Comparison of ENCODE assay signal across 21 cellular contexts in genomic region chr14:99554184-99554583, GRCh38. TPM values are rescaled to one million over a fixed set of nuclear protein-coding genes. Genes with fewer than 3 reads are reported as not detected.
DNase-seq lines count a peak whose midpoint lies in the region; ATAC-seq, FAIRE-seq and TF ChIP-seq lines count a peak whose summit lies in the region.
"Had no signal": no experiment of that assay in that cellular context is flagged by ENCODE, and none has a peak within 500 bp of the region (broad histone marks: within the 10 kb centered on the region; RNA-seq: fewer than 3 reads in every experiment).

No MANE protein-coding gene starts in this region.

- TF ChIP-seq RAD21 in A549 (conservative IDR thresholded peaks at IDR 0.05 in 1 of 2, IDR thresholded peaks at IDR 0.05 in 1 of 2), result no peak

- H3K36me3 ChIP-seq in Panc1 (ENCODE audit: control insufficient read depth, insufficient read depth, low read length) (no peaks in the 10 kb centered on the region), hepatocyte (replicated peaks; ENCODE audit: insufficient read depth, low read depth) (no peaks in the 10 kb centered on the region), neuronal stem cell (replicated peaks in 1 of 2; ENCODE audit: control insufficient read depth in 2 of 2, insufficient read depth in 2 of 2, low read length in 2 of 2) (peaks cover 0 to 2% of the 10 kb centered on the region in 2 donors)
- H3K36me3 ChIP-seq: vagina had no signal

- H3K9ac ChIP-seq in neuronal stem cell (ENCODE audit: low read depth, low read length, poor library complexity), result no peak overlapping the region

- H3K4me1 ChIP-seq in A549 (peaks cover 40% of the 10 kb centered on the region), Panc1 (ENCODE audit: control insufficient read depth, insufficient read depth, low read length) (peaks cover 53% of the 10 kb centered on the region), hepatocyte (ENCODE audit: insufficient read depth) (peaks cover 72% of the 10 kb centered on the region), neuronal stem cell (ENCODE audit: control insufficient read depth in 2 of 2, insufficient read depth in 1 of 2, low read depth in 1 of 2, low read length in 2 of 2) (peaks cover 9 to 14% of the 10 kb centered on the region in 2 donors)

- WGBS in A549 (ENCODE audit: missing lambda C conversion rate), result 40% methylated on average over 3 of the region's 12 CpGs
- WGBS in hepatocyte (ENCODE audit: low lambda C conversion rate, missing lambda C conversion rate), result 82% methylated on average over 12 of the region's 12 CpGs
- no CpG with 5 or more reads among the region's 12 CpGs for WGBS in neuronal stem cell (ENCODE audit: extremely low coverage in 2 of 2, insufficient read length in 2 of 2, insufficient replicate concordance in 1 of 2), 2 donors

- no peak overlapping the region for H3K4me3 ChIP-seq in A549
- H3K4me3 ChIP-seq in Panc1 (ENCODE audit: low read depth in 2 of 2, low read length in 2 of 2), result no peak overlapping the region
- no peak overlapping the region for H3K4me3 ChIP-seq in hepatocyte
- H3K4me3 ChIP-seq in neuronal stem cell (ENCODE audit: low read length in 2 of 2), result no peak overlapping the region
- H3K4me3 ChIP-seq: vagina had no signal

- intact Hi-C loops in Panc1 (cut with micrococcal nuclease; ENCODE audit: unreplicated experiment), result loop anchor here (2.0 kb wide), 1 partner anchor 31 kb away; no protein-coding TSS in a partner anchor

- H3K9me3 ChIP-seq in A549, result no peaks in the 10 kb centered on the region
- H3K9me3 ChIP-seq in Panc1 (ENCODE audit: control insufficient read depth, insufficient read depth, low read depth, low read length), result no peaks in the 10 kb centered on the region
- H3K9me3 ChIP-seq in hepatocyte (ENCODE audit: low read depth), result no peaks in the 10 kb centered on the region
- peaks cover 0 to 2% of the 10 kb centered on the region in 2 donors for H3K9me3 ChIP-seq in neuronal stem cell (replicated peaks in 1 of 2; ENCODE audit: control insufficient read depth in 2 of 2, insufficient read depth in 1 of 2, low read depth in 1 of 2, low read length in 2 of 2)
- H3K9me3 ChIP-seq: vagina had no signal

- H2BK12ac ChIP-seq in neuronal stem cell (ENCODE audit: low read length), result no peak overlapping the region

- no peak overlapping the region for H2BK5ac ChIP-seq in neuronal stem cell (ENCODE audit: low read length)

- TF ChIP-seq CTCF in A549 (IDR thresholded peaks at IDR 0.05), result no peak
- no peak for TF ChIP-seq CTCF in Panc1 (IDR thresholded peaks at IDR 0.05)
- no peak for TF ChIP-seq CTCF in hepatocyte (IDR thresholded peaks at IDR 0.05; ENCODE audit: poor library complexity)

- H4K91ac ChIP-seq in neuronal stem cell (ENCODE audit: low read depth, low read length, poor library complexity), result no peak overlapping the region

- FAIRE-seq in A549 (lab: Jason Lieb, UNC), result no peak

- H3K4me1 Mint-ChIP-seq in immature natural killer cell, result no peaks in the 10 kb centered on the region

- peak overlapping the region; percentile 19 for H2AK5ac ChIP-seq in neuronal stem cell (ENCODE audit: low read depth, low read length)

- no peak for TF ChIP-seq EP300 in A549 (IDR thresholded peaks at IDR 0.05)

- POLR2A ChIA-PET in A549 (lab: Yijun Ruan, JAX), result interaction anchor here (0.9 kb wide), 1 partner anchor 49 kb away, joined by 3 read pairs; no protein-coding TSS in a partner anchor
- POLR2A ChIA-PET in Panc1 (lab: Charles Lee), result no interaction called here

- no peak overlapping the region for H3K4me3 Mint-ChIP-seq in immature natural killer cell
- H3K4me3 Mint-ChIP-seq: activated naive CD8-positive, alpha-beta T cell treated with anti-CD3 and anti-CD28 coated beads for 36 hours had no signal

- no peaks in the 10 kb centered on the region for H3K27me3 ChIP-seq in Panc1 (ENCODE audit: control insufficient read depth, insufficient read depth, low read length)
- H3K27me3 ChIP-seq in hepatocyte, result no peaks in the 10 kb centered on the region
- H3K27me3 ChIP-seq in neuronal stem cell (ENCODE audit: control insufficient read depth in 3 of 3, insufficient read depth in 3 of 3, low read depth in 1 of 3, low read length in 3 of 3), result no peaks in the 10 kb centered on the region
- H3K27me3 ChIP-seq: vagina had no signal

- no peaks in the 10 kb centered on the region for H3K9me2 ChIP-seq in hepatocyte (replicated peaks; ENCODE audit: insufficient read depth)

- peak overlapping the region; percentile 59 for H3K4me2 ChIP-seq in A549
- H3K4me2 ChIP-seq in hepatocyte, result no peak overlapping the region
- no peak overlapping the region for H3K4me2 ChIP-seq in neuronal stem cell (ENCODE audit: insufficient read depth, low read length, poor library complexity, severe bottlenecking)

- H2BK15ac ChIP-seq in neuronal stem cell (ENCODE audit: low read length), result peak overlapping the region; percentile 20

- BruUV-seq in Panc1 (replicated peaks; lab: Mats Ljungman, UMichigan), result no TSS peak

- H3K27ac Mint-ChIP-seq in immature natural killer cell, result no peak overlapping the region
- H3K27ac Mint-ChIP-seq: activated naive CD8-positive, alpha-beta T cell treated with anti-CD3 and anti-CD28 coated beads for 36 hours had no signal

- CTCF ChIA-PET in A549 (lab: Yijun Ruan, JAX) (interaction anchor here (0.7 to 3.6 kb wide), 9 partner anchors 8 to 332 kb away, joined by 3 to 17 read pairs (median 4); partner anchors contain the start of gene CCDC85C), Panc1 (lab: Charles Lee) (no interaction called here)

- in situ Hi-C loops in Panc1 (cut with HindIII; ENCODE audit: low pct_unique_long_range_greater_than_20kb, low sequenced_read_pairs), result no loop called here

- no peak overlapping the region for H2BK120ac ChIP-seq in neuronal stem cell (ENCODE audit: low read depth, low read length)

- H3K4ac ChIP-seq in neuronal stem cell (ENCODE audit: low read length), result no peak overlapping the region

- H3K27me3 Mint-ChIP-seq in immature natural killer cell (ENCODE audit: low read depth in 3 of 3), result peaks cover 0 to 2% (median 1%) of the 10 kb centered on the region in 3 donors
- H3K27me3 Mint-ChIP-seq: activated naive CD8-positive, alpha-beta T cell treated with anti-CD3 and anti-CD28 coated beads for 36 hours had no signal

- H2AFZ ChIP-seq in hepatocyte (no peak overlapping the region), neuronal stem cell (ENCODE audit: low read length) (no peak overlapping the region)

- ATAC-seq in A549 (peak in 1 of 2 experiments; percentile 48; a peak in 3 of 6 replicates), Panc1 (peak; percentile 37)

- peaks cover 99% of the 10 kb centered on the region for H3K79me2 ChIP-seq in hepatocyte

- no peaks in the 10 kb centered on the region for H3K36me3 Mint-ChIP-seq in immature natural killer cell
- H3K36me3 Mint-ChIP-seq: activated naive CD8-positive, alpha-beta T cell treated with anti-CD3 and anti-CD28 coated beads for 36 hours had no signal

- H4K20me1 ChIP-seq in hepatocyte (ENCODE audit: insufficient read depth, poor library complexity, severe bottlenecking), result peaks cover 4% of the 10 kb centered on the region

- H3K23ac ChIP-seq in neuronal stem cell (ENCODE audit: low read depth, low read length, poor library complexity), result no peak overlapping the region

- H3K14ac ChIP-seq in neuronal stem cell (ENCODE audit: low read length), result peak overlapping the region; percentile 63

- DNase-seq in A549 (ENCODE audit: low read depth in 1 of 2, low spot score in 1 of 2) (no peak), Panc1 (ENCODE audit: low read depth, low spot score) (no peak), hepatocyte (ENCODE audit: low spot score) (no peak), neuronal stem cell (ENCODE audit: low spot score) (no peak), immature natural killer cell (no peak), NCI-H1092 treated with DMSO at 0.1 percent for 48 hours (lab: John Stamatoyannopoulos, UW) (no peak)
- no peak for DNase-seq in activated naive CD4-positive, alpha-beta T cell (lab: John Stamatoyannopoulos, UW)
- no peak for DNase-seq in activated CD8-positive, alpha-beta memory T cell treated with anti-CD3 and anti-CD28 coated beads for 24 hours
- DNase-seq: activated CD4-positive, alpha-beta T cell treated with anti-CD3 and anti-CD28 coated beads for 4 hours; activated naive CD8-positive, alpha-beta T cell treated with anti-CD3 and anti-CD28 coated beads for 36 hours; activated T-cell treated with anti-CD3 and anti-CD28 coated beads, Interleukin-2, amount 50 U/mL, for 1 hour; foreskin fibroblast; HCEC 1CT; KG1; NCI-H187; NCI-H526 treated with DMSO at 0.1 percent for 48 hours; retina; RPMI8226; stimulated activated CD4-positive, alpha-beta T cell treated with anti-CD3 and anti-CD28 coated beads, Interleukin-4, amount 100 ng/mL, for 24 hours had no signal

- no peak overlapping the region for H4K8ac ChIP-seq in neuronal stem cell (ENCODE audit: low read depth, low read length)

- no peaks in the 10 kb centered on the region for H3K9me3 Mint-ChIP-seq in immature natural killer cell
- H3K9me3 Mint-ChIP-seq: activated naive CD8-positive, alpha-beta T cell treated with anti-CD3 and anti-CD28 coated beads for 36 hours had no signal

- H3K18ac ChIP-seq in neuronal stem cell (ENCODE audit: low read length), result peak overlapping the region; percentile 80

- H3K27ac ChIP-seq in A549, result peak overlapping the region; percentile 44 to 60; a peak in 4 of 6 replicates
- H3K27ac ChIP-seq in Panc1 (ENCODE audit: low read length), result no peak overlapping the region
- peak overlapping the region; percentile 95 for H3K27ac ChIP-seq in hepatocyte
- H3K27ac ChIP-seq in neuronal stem cell (replicated peaks; ENCODE audit: low read length), result no peak overlapping the region
- H3K27ac ChIP-seq: HL-60, vagina had no signal

- TF ChIP-seq POLR2A in A549 (IDR thresholded peaks at IDR 0.05; ENCODE audit: low read length), result no peak

- peaks cover 13% of the 10 kb centered on the region for H3K79me1 ChIP-seq in neuronal stem cell (ENCODE audit: low read depth, low read length)

TF ChIP-seq in A549, 52 proteins besides CTCF, POLR2A, EP300 and RAD21:
- no peak for TF ChIP-seq CEBPB (IDR thresholded peaks at IDR 0.05)

RNA-seq across cellular contexts. Expression of gene CCDC85C, which starts 49.8 kb away (rescaled TPM):
- polyA plus RNA-seq in A549 (2011; rRNA removed), result 10.5 and 11.4 TPM in 2 replicates
- 21.9 and 32.2 TPM in 2 replicates for polyA plus RNA-seq in A549 (2012; cell fraction: cytosol; rRNA removed)
- polyA plus RNA-seq in A549 (2012; cell fraction: nucleus; rRNA removed), result 39.4 and 46.8 TPM in 2 replicates
- 29.0 to 38.0 TPM (median 31.4 TPM) in 3 replicates for polyA plus RNA-seq in A549 (2017; fragmentation: RNase III; extraction: RNeasy Plus Mini Kit Qiagen cat#74134 plus additional on column Dnase treatment)
- 15.0 and 21.7 TPM in 2 replicates for polyA minus RNA-seq in A549 (2011; rRNA and poly(A)+ RNA removed)
- total RNA-seq in Panc1 (2021; ENCODE audit: unreplicated experiment), result 96.6 TPM
- polyA plus RNA-seq in Panc1 (2012; ENCODE audit: insufficient read length), result 64.9 TPM
- total RNA-seq in hepatocyte, result 32.8 and 37.8 TPM in 2 replicates
- 33.8 and 47.2 TPM in 2 replicates for polyA plus RNA-seq in hepatocyte
- 22.3 TPM for polyA plus RNA-seq in neuronal stem cell (2013, experiment 1 of 2)
- polyA plus RNA-seq in neuronal stem cell (2013, experiment 2 of 2), result 22.5 TPM
- under 1 TPM; 0.27 to 0.83 (median 0.35) TPM for polyA plus RNA-seq in immature natural killer cell

Comparison
In these comparisons a context has a peak if more than half of its experiments do, and no peak if none do; other contexts are left out.
1. H3K27ac ChIP-seq: peak in A549 (2 of 2) and hepatocyte (single experiment); none in Panc1 (single experiment) and neuronal stem cell (single experiment).
2. RNA of gene CCDC85C, which starts 49.8 kb away (polyA plus RNA-seq): 33.8 to 47.2 TPM in hepatocyte and 10.5 to 46.8 TPM in A549; 0.27 to 0.83 TPM in immature natural killer cell; every median in the first group is over 4 times any median in the second.